16 cellular contexts compared by ENCODE assay signal in genomic region chr20:642013-642397, GRCh38. TPM values are rescaled to one million over a fixed set of nuclear protein-coding genes. Genes with fewer than 3 reads are reported as not detected.
"Had no signal": no experiment of that assay in that cellular context is flagged by ENCODE, and none has a peak within 500 bp of the region (broad histone marks: within the 10 kb centered on the region; RNA-seq: fewer than 3 reads in every experiment).

No MANE protein-coding gene starts in this region.

RNA-seq across cellular contexts. Expression of gene TCF15, which starts 31.9 kb away (rescaled TPM):
- total RNA-seq: bronchial epithelial cell, esophagus mucosa, fibroblast of lung, foreskin keratinocyte, left lobe of liver, progenitor cell of endocrine pancreas, smooth muscle cell had no signal
- polyA plus RNA-seq: fibroblast of lung, smooth muscle cell had no signal

RNA-seq across cellular contexts. Expression of gene SCRT2, which starts 33.6 kb away (rescaled TPM):
- total RNA-seq: bronchial epithelial cell; endodermal cell; esophagus mucosa; fibroblast of lung; foreskin keratinocyte; kidney; left lobe of liver; lower leg skin; lung microvascular endothelial cell; mesothelial cell of epicardium; mucosa of descending colon; natural killer cell treated with Interleukin-12 subunit alpha and Interleukin-12 subunit beta and Interleukin-15 and Interleukin-18, amount 100 ng/mL, for 72 hours; omental fat pad; progenitor cell of endocrine pancreas; smooth muscle cell; subcutaneous adipose tissue had no signal
- polyA plus RNA-seq: fibroblast of lung, foreskin keratinocyte, smooth muscle cell had no signal
